32 cellular contexts compared by ENCODE assay signal in the genomic region with DNA sequence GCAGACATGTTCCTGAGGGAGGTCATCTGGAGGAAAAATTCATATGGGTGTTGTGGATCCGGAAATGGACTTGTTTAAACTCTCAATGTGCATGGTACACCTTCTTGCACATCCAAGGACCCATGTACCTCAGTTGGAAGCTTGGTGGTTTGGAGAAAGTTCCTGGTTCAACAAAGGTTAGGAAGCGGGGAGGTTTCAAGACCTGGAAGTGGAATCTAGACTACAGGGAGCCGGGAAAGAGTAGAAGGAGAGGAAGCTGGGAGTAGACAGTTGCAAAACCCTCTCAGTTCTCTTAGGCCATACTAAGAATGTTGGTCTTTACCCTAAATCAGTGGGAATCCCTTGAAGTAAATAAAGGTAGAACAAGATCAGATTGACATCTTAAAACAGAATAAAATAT.
"Had no signal": no experiment of that assay in that cellular context is flagged by ENCODE, and none has a peak within 500 bp of the region (broad histone marks: within the 10 kb centered on the region; RNA-seq: fewer than 3 reads in every experiment).

No MANE protein-coding gene starts in this region.

- H3K27me3 ChIP-seq: ascending aorta had no signal

- DNase-seq: activated CD4-positive, alpha-beta memory T cell treated with anti-CD3 and anti-CD28 coated beads, Interleukin-2, amount 10 ng/mL, durations not matched to agents 7 days and 5 days; activated CD4-positive, alpha-beta T cell treated with anti-CD3 and anti-CD28 coated beads for 1 hour; activated CD4-positive, alpha-beta T cell treated with anti-CD3 and anti-CD28 coated beads for 48 hours; activated CD4-positive, CD25-positive, alpha-beta regulatory T cell; activated CD8-positive, alpha-beta memory T cell treated with anti-CD3 and anti-CD28 coated beads for 24 hours; activated CD8-positive, alpha-beta memory T cell treated with anti-CD3 and anti-CD28 coated beads, Interleukin-2, amount 10 ng/mL, durations not matched to agents 7 days and 5 days; activated CD8-positive, alpha-beta memory T cell treated with anti-CD3 and anti-CD28 coated beads, Interleukin-2, amount 50 U/mL, for 48 hours; activated effector memory CD4-positive, alpha-beta T cell treated with Interleukin-2 at 50 U/mL for 16 hours; activated naive CD4-positive, alpha-beta T cell; activated naive CD4-positive, alpha-beta T cell treated with anti-CD3 and anti-CD28 coated beads, Interleukin-2, amount 50 U/mL, for 16 hours; activated naive CD8-positive, alpha-beta T cell treated with anti-CD3 and anti-CD28 coated beads for 36 hours; activated T-cell treated with anti-CD3 and anti-CD28 coated beads, Interleukin-2, amount 50 U/mL, for 48 hours; amygdala; NCI-H1048; NCI-H1105 treated with DMSO at 0.1 percent for 48 hours; NCI-H1436; NCI-H1694; NCI-H1930; NCI-H2081 treated with DMSO at 0.1 percent for 48 hours; NCI-H345; NCI-H524 treated with DMSO at 0.1 percent for 48 hours; NCI-H748 treated with DMSO at 0.1 percent for 48 hours; NK-92 treated with Interleukin-12 subunit alpha and Interleukin-12 subunit beta, amount 100 ng/mL, for 24 hours; PC-9; Right ventricle myocardium superior; SW 1271; T-helper 1 cell; T-helper 2 cell; T-helper 9 cell had no signal

- H3K9me3 ChIP-seq: ascending aorta had no signal

- H3K4me1 ChIP-seq: ascending aorta had no signal

- H3K36me3 Mint-ChIP-seq: activated CD8-positive, alpha-beta memory T cell treated with anti-CD3 and anti-CD28 coated beads, Interleukin-2, amount 10 ng/mL, durations not matched to agents 7 days and 5 days; activated naive CD8-positive, alpha-beta T cell treated with anti-CD3 and anti-CD28 coated beads for 36 hours had no signal

- H3K27me3 Mint-ChIP-seq: activated CD4-positive, alpha-beta memory T cell treated with anti-CD3 and anti-CD28 coated beads, Interleukin-2, amount 10 ng/mL, durations not matched to agents 7 days and 5 days; activated CD8-positive, alpha-beta memory T cell treated with anti-CD3 and anti-CD28 coated beads, Interleukin-2, amount 10 ng/mL, durations not matched to agents 7 days and 5 days; activated naive CD8-positive, alpha-beta T cell treated with anti-CD3 and anti-CD28 coated beads for 36 hours had no signal

- H2AFZ ChIP-seq: PC-9 had no signal

- H3K4me1 Mint-ChIP-seq: activated CD4-positive, alpha-beta memory T cell treated with anti-CD3 and anti-CD28 coated beads, Interleukin-2, amount 10 ng/mL, durations not matched to agents 7 days and 5 days; activated CD8-positive, alpha-beta memory T cell treated with anti-CD3 and anti-CD28 coated beads, Interleukin-2, amount 10 ng/mL, durations not matched to agents 7 days and 5 days; activated naive CD8-positive, alpha-beta T cell treated with anti-CD3 and anti-CD28 coated beads for 36 hours had no signal

- H3K36me3 ChIP-seq: ascending aorta had no signal

- H3K4me3 Mint-ChIP-seq: activated CD4-positive, alpha-beta memory T cell treated with anti-CD3 and anti-CD28 coated beads, Interleukin-2, amount 10 ng/mL, durations not matched to agents 7 days and 5 days; activated CD8-positive, alpha-beta memory T cell treated with anti-CD3 and anti-CD28 coated beads, Interleukin-2, amount 10 ng/mL, durations not matched to agents 7 days and 5 days; activated naive CD8-positive, alpha-beta T cell treated with anti-CD3 and anti-CD28 coated beads for 36 hours had no signal

- H3K4me3 ChIP-seq: ascending aorta, PC-9 had no signal

- ATAC-seq: activated CD8-positive, alpha-beta memory T cell treated with anti-CD3 and anti-CD28 coated beads, Interleukin-2, amount 10 ng/mL, durations not matched to agents 7 days and 5 days had no signal

- FAIRE-seq: RCC 7860 had no signal

- H3K27ac ChIP-seq: ascending aorta, PC-9, VCaP had no signal

- H3K27ac Mint-ChIP-seq: activated CD4-positive, alpha-beta memory T cell treated with anti-CD3 and anti-CD28 coated beads, Interleukin-2, amount 10 ng/mL, durations not matched to agents 7 days and 5 days; activated CD8-positive, alpha-beta memory T cell treated with anti-CD3 and anti-CD28 coated beads, Interleukin-2, amount 10 ng/mL, durations not matched to agents 7 days and 5 days; activated naive CD8-positive, alpha-beta T cell treated with anti-CD3 and anti-CD28 coated beads for 36 hours had no signal

- H3K4me2 ChIP-seq: PC-9 had no signal
